In genomic region chr16:86651013-86651627, GRCh38 we compare ENCODE assay signal across 17 cellular contexts.
DNase-seq lines count a peak whose midpoint lies in the region; TF ChIP-seq lines count a peak whose summit lies in the region.
"Had no signal": no experiment of that assay in that cellular context is flagged by ENCODE, and none has a peak within 500 bp of the region (broad histone marks: within the 10 kb centered on the region; RNA-seq: fewer than 3 reads in every experiment).

No MANE protein-coding gene starts in this region.

- H4K8ac ChIP-seq in mesenchymal stem cell (ENCODE audit: low read length): no peak overlapping the region

- no peak overlapping the region for H2BK15ac ChIP-seq in mesenchymal stem cell (ENCODE audit: low read depth, poor library complexity, severe bottlenecking)

- H3K14ac ChIP-seq in mesenchymal stem cell (ENCODE audit: low read length in 2 of 2): no peak overlapping the region

- H4K91ac ChIP-seq in mesenchymal stem cell (ENCODE audit: low read length): no peak overlapping the region

- H3K9ac ChIP-seq in mesenchymal stem cell (ENCODE audit: low read length): no peak overlapping the region
- H3K9ac ChIP-seq: BLaER1, GM23248 had no signal

- peaks cover 3% of the 10 kb centered on the region; the same call in 1 of the 2 replicates for H3K9me3 ChIP-seq in SJSA1 (replicated peaks)
- peaks cover 0 to 6% of the 10 kb centered on the region in 2 donors for H3K9me3 ChIP-seq in ascending aorta
- H3K9me3 ChIP-seq in mesenchymal stem cell (ENCODE audit: control insufficient read depth, low read length): peaks cover 18% of the 10 kb centered on the region

- H3K4me3 ChIP-seq in SJSA1 (no peak overlapping the region), ascending aorta (no peak overlapping the region), mesenchymal stem cell (ENCODE audit: insufficient read depth in 1 of 2, low read depth in 1 of 2, low read length in 2 of 2) (no peak overlapping the region)
- H3K4me3 ChIP-seq: BLaER1, GM12878, GM23248 had no signal

- H3K4me1 ChIP-seq in SJSA1 (replicated peaks) (peaks cover 31% of the 10 kb centered on the region), ascending aorta (peaks cover 0 to 7% of the 10 kb centered on the region in 2 donors), mesenchymal stem cell (ENCODE audit: control insufficient read depth, insufficient read depth, low read depth, low read length) (peaks cover 3% of the 10 kb centered on the region)
- H3K4me1 ChIP-seq: BLaER1, Caco-2 had no signal

- H3K27me3 ChIP-seq in SJSA1 (replicated peaks): no peaks in the 10 kb centered on the region
- H3K27me3 ChIP-seq in ascending aorta: no peaks in the 10 kb centered on the region
- H3K27me3 ChIP-seq in mesenchymal stem cell (ENCODE audit: control insufficient read depth in 1 of 2, insufficient read depth in 1 of 2, low read length in 2 of 2): peaks cover 0 to 27% of the 10 kb centered on the region in 2 experiments
- H3K27me3 ChIP-seq: BLaER1 had no signal

- H3K36me3 ChIP-seq in SJSA1 (no peaks in the 10 kb centered on the region), ascending aorta (peaks cover 14 to 23% of the 10 kb centered on the region in 2 donors), mesenchymal stem cell (ENCODE audit: control insufficient read depth in 1 of 2, insufficient read depth in 2 of 2, low read depth in 1 of 2, low read length in 2 of 2) (no peaks in the 10 kb centered on the region)
- H3K36me3 ChIP-seq: BLaER1 had no signal

- no peak overlapping the region for H2BK12ac ChIP-seq in mesenchymal stem cell (ENCODE audit: low read length in 2 of 2)

- H2AFZ ChIP-seq in mesenchymal stem cell (ENCODE audit: low read depth, low read length): no peak overlapping the region
- H2AFZ ChIP-seq: GM23248 had no signal

- no peaks in the 10 kb centered on the region for H3K79me1 ChIP-seq in mesenchymal stem cell (replicated peaks; ENCODE audit: low read length, poor library complexity, severe bottlenecking)

- no peak overlapping the region for H3K4me2 ChIP-seq in mesenchymal stem cell (ENCODE audit: low read length, poor library complexity, severe bottlenecking)
- H3K4me2 ChIP-seq: BLaER1 had no signal

- 97% methylated on average over 7 of the region's 9 CpGs for WGBS in mesenchymal stem cell

- no peak overlapping the region for H3K23ac ChIP-seq in mesenchymal stem cell (ENCODE audit: low read length in 2 of 2)

- no peak overlapping the region for H2BK120ac ChIP-seq in mesenchymal stem cell (ENCODE audit: low read depth, low read length)

- peak overlapping the region; percentile 74 for H3K27ac ChIP-seq in SJSA1
- peak overlapping the region; percentile 32 to 56 for H3K27ac ChIP-seq in ascending aorta
- no peak overlapping the region for H3K27ac ChIP-seq in mesenchymal stem cell (ENCODE audit: low read length, poor library complexity, severe bottlenecking)
- H3K27ac ChIP-seq: BLaER1, C4-2B, GM23248 had no signal

- DNase-seq in SJSA1 (ENCODE audit: low read depth in 1 of 2, low spot score in 2 of 2): no peak
- DNase-seq in ascending aorta (ENCODE audit: low spot score in 2 of 2): no peak
- DNase-seq in mesenchymal stem cell: no peak
- DNase-seq in DMS79 (lab: John Stamatoyannopoulos, UW): no peak
- DNase-seq in HT-29 (ENCODE audit: low spot score): no peak
- no peak for DNase-seq in NCI-H748 treated with DMSO at 0.1 percent for 48 hours (lab: John Stamatoyannopoulos, UW)
- DNase-seq: Caco-2; CD4-positive, CD25-positive, alpha-beta regulatory T cell; CD8-positive, alpha-beta T cell; DMS153; EL; GDM1; GM23248; H9 had no signal

- no peak overlapping the region for H2BK5ac ChIP-seq in mesenchymal stem cell (ENCODE audit: low read depth, low read length, poor library complexity, severe bottlenecking)

- intact Hi-C loops in ascending aorta (cut with DNase I): loop anchor here (5.0 kb wide), 1 partner anchor 34 kb away; no protein-coding TSS in a partner anchor

- H2AK5ac ChIP-seq in mesenchymal stem cell (ENCODE audit: low read length, severe bottlenecking): peak overlapping the region; percentile 34

- H3K18ac ChIP-seq in mesenchymal stem cell (ENCODE audit: low read depth in 1 of 2, low read length in 2 of 2): no peak overlapping the region

- no peak for TF ChIP-seq CTCF in ascending aorta (IDR thresholded peaks at IDR 0.05)

- no peak overlapping the region for H3K4ac ChIP-seq in mesenchymal stem cell (ENCODE audit: low read depth in 1 of 2, low read length in 2 of 2)
